ENCODE assay signal across 11 cellular contexts in the genomic region with DNA sequence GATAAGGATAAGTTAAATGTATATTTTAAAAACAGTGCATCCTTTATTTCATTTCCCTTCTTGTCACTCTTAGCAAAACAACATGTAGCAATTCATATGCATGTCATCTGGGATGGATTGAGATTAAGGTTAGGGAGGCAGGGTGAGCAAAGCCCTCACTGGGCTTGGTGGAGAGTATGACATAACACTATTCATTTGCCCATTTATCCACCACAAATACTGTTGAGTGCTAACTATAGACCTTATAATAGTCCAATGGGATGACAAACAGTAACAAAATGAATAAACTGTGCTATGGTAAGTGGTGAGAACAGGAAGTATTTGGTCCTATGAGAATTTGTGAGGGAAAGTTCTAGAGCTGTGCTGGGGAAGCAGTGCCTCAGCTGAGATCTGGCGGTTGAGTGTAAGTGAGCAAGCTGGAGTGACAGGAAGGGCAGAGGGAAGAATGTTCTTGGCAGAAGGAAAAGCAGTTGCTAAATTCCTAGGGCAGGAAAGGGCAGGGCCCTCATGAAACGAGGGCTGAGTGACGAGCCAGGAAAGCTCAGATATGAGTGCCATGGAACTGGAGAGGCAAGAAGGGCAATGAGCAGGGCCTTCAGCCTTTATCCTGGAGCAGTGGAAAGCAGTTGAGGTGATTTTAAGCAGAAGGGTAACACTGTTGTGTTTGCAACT. TPM values are rescaled to one million over a fixed set of nuclear protein-coding genes. Genes with fewer than 3 reads are reported as not detected.
A peak's percentile ranks its signal among the peaks of the same experiment; 100 is the strongest.
DNase-seq lines count a peak whose midpoint lies in the region; ATAC-seq and TF ChIP-seq lines count a peak whose summit lies in the region.
"Had no signal": no experiment of that assay in that cellular context is flagged by ENCODE, and none has a peak within 500 bp of the region (broad histone marks: within the 10 kb centered on the region; RNA-seq: fewer than 3 reads in every experiment).

No MANE protein-coding gene starts in this region.

- H3K27me3 Mint-ChIP-seq in activated CD4-positive, alpha-beta memory T cell treated with anti-CD3 and anti-CD28 coated beads for 36 hours: no peaks in the 10 kb centered on the region

- H3K27ac ChIP-seq in psoas muscle: peak overlapping the region; percentile 54
- H3K27ac ChIP-seq: C4-2B had no signal

- H3K4me3 Mint-ChIP-seq in activated CD4-positive, alpha-beta memory T cell treated with anti-CD3 and anti-CD28 coated beads for 36 hours: no peak overlapping the region

- CTCF ChIA-PET in activated CD4-positive, alpha-beta memory T cell treated with anti-CD3 and anti-CD28 coated beads for 36 hours (lab: Charles Lee): interaction anchor here (0.6 kb wide), 1 partner anchor 74 kb away, joined by 3 read pairs; no protein-coding TSS in a partner anchor

- intact Hi-C loops in Right ventricle myocardium superior (cut with DNase I): no loop called here
- intact Hi-C loops in psoas muscle (cut with DNase I): loop anchor here in 1 of 2 donors (5.0 kb wide), 1 partner anchor 35 kb away; no protein-coding TSS in a partner anchor
- intact Hi-C loops in activated CD4-positive, alpha-beta memory T cell treated with anti-CD3 and anti-CD28 coated beads for 36 hours (cut with micrococcal nuclease): no loop called here

- 6 to 20% (median 6%) methylated on average over 3 of the region's 3 CpGs for WGBS in psoas muscle, 3 donors

- ATAC-seq in Right ventricle myocardium superior (ENCODE audit: poor library complexity) (peak; percentile 94), psoas muscle (peak; percentile 97 to 99 (median 98)), GM21528 (IDR thresholded peaks at IDR 0.05; ENCODE audit: low FRiP score, unreplicated experiment) (no peak)

- TF ChIP-seq CTCF in psoas muscle (IDR thresholded peaks at IDR 0.05): no peak

- no peaks in the 10 kb centered on the region for H3K9me3 Mint-ChIP-seq in activated CD4-positive, alpha-beta memory T cell treated with anti-CD3 and anti-CD28 coated beads for 36 hours

- H3K36me3 Mint-ChIP-seq in activated CD4-positive, alpha-beta memory T cell treated with anti-CD3 and anti-CD28 coated beads for 36 hours: peaks cover 34% of the 10 kb centered on the region

- no peaks in the 10 kb centered on the region for H3K9me3 ChIP-seq in psoas muscle

- POLR2A ChIA-PET in activated CD4-positive, alpha-beta memory T cell treated with anti-CD3 and anti-CD28 coated beads for 36 hours (lab: Charles Lee): interaction anchor here (0.7 kb wide), 1 partner anchor 148 kb away, joined by 4 read pairs; no protein-coding TSS in a partner anchor

- peaks cover 0 to 4% of the 10 kb centered on the region in 2 donors for H3K36me3 ChIP-seq in psoas muscle (ENCODE audit: insufficient read depth in 1 of 2, low read depth in 1 of 2)

- H3K4me1 ChIP-seq in psoas muscle: peaks cover 60% of the 10 kb centered on the region

- DNase-seq in ELF-1 (ENCODE audit: low read depth, low spot score) (peak; percentile 32), amniotic epithelial cell (ENCODE audit: low read depth) (peak; percentile 66), Right ventricle myocardium superior (peak; percentile 68), psoas muscle (peak; percentile 34 to 71), SHP77 treated with DMSO at 0.1 percent for 48 hours (lab: John Stamatoyannopoulos, UW) (no peak), HT-29 (ENCODE audit: low spot score) (no peak)
- DNase-seq in activated CD4-positive, alpha-beta memory T cell treated with anti-CD3 and anti-CD28 coated beads for 36 hours: no peak
- DNase-seq: activated CD8-positive, alpha-beta memory T cell treated with anti-CD3 and anti-CD28 coated beads for 24 hours; MM.1S had no signal

- peaks cover 27% of the 10 kb centered on the region for H3K4me1 Mint-ChIP-seq in activated CD4-positive, alpha-beta memory T cell treated with anti-CD3 and anti-CD28 coated beads for 36 hours (ENCODE audit: low read depth)

- no peaks in the 10 kb centered on the region for H3K27me3 ChIP-seq in psoas muscle (ENCODE audit: insufficient read depth in 3 of 3, low read length in 2 of 3)

- H3K4me3 ChIP-seq in psoas muscle: peak overlapping the region; percentile 3

- H3K27ac Mint-ChIP-seq in activated CD4-positive, alpha-beta memory T cell treated with anti-CD3 and anti-CD28 coated beads for 36 hours: no peak overlapping the region

RNA-seq across cellular contexts. Expression of gene HSD17B12, which starts 6.7 kb away (rescaled TPM):
- total RNA-seq in Right ventricle myocardium superior: 63.3 TPM
- total RNA-seq in psoas muscle: 10 to 100 TPM; 44.9 to 82.0 (median 62.5) TPM
- 10 to 100 TPM; 29.2 to 45.0 (median 29.5) TPM for polyA plus RNA-seq in psoas muscle
- total RNA-seq in activated CD4-positive, alpha-beta memory T cell treated with anti-CD3 and anti-CD28 coated beads for 36 hours: 10 to 100 TPM; 32.8 to 35.3 TPM
- total RNA-seq in HT-29 (2014; rRNA removed; shearing (Covaris generic)): 77.2 and 119 TPM in 2 replicates

Comparison
In these comparisons a context has a peak if more than half of its experiments do, and no peak if none do; other contexts are left out.
1. DNase-seq: peak in ELF-1 (single experiment), amniotic epithelial cell (single experiment), Right ventricle myocardium superior (single experiment) and psoas muscle (2 of 2); none in SHP77 treated with DMSO at 0.1 percent for 48 hours (single experiment), activated CD4-positive, alpha-beta memory T cell treated with anti-CD3 and anti-CD28 coated beads for 36 hours (single experiment) and HT-29 (single experiment).